In genomic region chr7:37065779-37066271, GRCh38 we compare ENCODE assay signal across 11 cellular contexts.
A peak's percentile ranks its signal among the peaks of the same experiment; 100 is the strongest.
DNase-seq lines count a peak whose midpoint lies in the region; ATAC-seq and TF ChIP-seq lines count a peak whose summit lies in the region.
"Had no signal": no experiment of that assay in that cellular context is flagged by ENCODE, and none has a peak within 500 bp of the region (broad histone marks: within the 10 kb centered on the region; RNA-seq: fewer than 3 reads in every experiment).

No MANE protein-coding gene starts in this region.

- no peak for DNase-seq in activated T-cell treated with anti-CD3 and anti-CD28 coated beads, Interleukin-2, amount 50 U/mL, for 4 hours
- no peak for DNase-seq in natural killer cell
- DNase-seq in head of caudate nucleus, result no peak
- DNase-seq in NCI-H1436 treated with DMSO at 0.1 percent for 48 hours (lab: John Stamatoyannopoulos, UW), result no peak
- DNase-seq: central memory CD4-positive, alpha-beta T cell; midbrain had no signal

- H3K27ac Mint-ChIP-seq in natural killer cell, result peak overlapping the region in 1 of 2 donors; percentile 13

- intact Hi-C loops in natural killer cell (cut with micrococcal nuclease), result no loop called here
- intact Hi-C loops in head of caudate nucleus (cut with DNase I), result no loop called here

- TF ChIP-seq CTCF in natural killer cell (IDR thresholded peaks at IDR 0.05), result no peak

- ATAC-seq in GM18502 (IDR thresholded peaks at IDR 0.05; ENCODE audit: poor library complexity, unreplicated experiment) (peak; percentile 79), HG02678 (IDR thresholded peaks at IDR 0.05; ENCODE audit: unreplicated experiment) (peak; percentile 45), natural killer cell (peak in 2 of 3 donors; percentile 28 to 36), HG03175 (IDR thresholded peaks at IDR 0.05; ENCODE audit: unreplicated experiment) (no peak), HG03457 (IDR thresholded peaks at IDR 0.05; ENCODE audit: unreplicated experiment) (no peak)
- ATAC-seq in activated T-cell treated with anti-CD3 and anti-CD28 coated beads, Interleukin-2, amount 50 U/mL, for 4 hours, result peak; percentile 88 to 92
- ATAC-seq: Panc1 had no signal

- peaks cover 4% of the 10 kb centered on the region for H3K9me3 Mint-ChIP-seq in activated T-cell treated with anti-CD3 and anti-CD28 coated beads, Interleukin-2, amount 50 U/mL, for 4 hours
- peaks cover 0 to 3% of the 10 kb centered on the region in 2 donors for H3K9me3 Mint-ChIP-seq in natural killer cell

- H3K36me3 Mint-ChIP-seq in activated T-cell treated with anti-CD3 and anti-CD28 coated beads, Interleukin-2, amount 50 U/mL, for 4 hours (ENCODE audit: insufficient read depth), result peaks cover 42% of the 10 kb centered on the region
- H3K36me3 Mint-ChIP-seq in natural killer cell, result no peaks in the 10 kb centered on the region

- H3K4me1 Mint-ChIP-seq in activated T-cell treated with anti-CD3 and anti-CD28 coated beads, Interleukin-2, amount 50 U/mL, for 4 hours (ENCODE audit: low read depth), result peaks cover 49% of the 10 kb centered on the region
- peaks cover 51% of the 10 kb centered on the region in 2 donors for H3K4me1 Mint-ChIP-seq in natural killer cell

- H3K4me3 Mint-ChIP-seq in activated T-cell treated with anti-CD3 and anti-CD28 coated beads, Interleukin-2, amount 50 U/mL, for 4 hours, result no peak overlapping the region
- H3K4me3 Mint-ChIP-seq in natural killer cell, result no peak overlapping the region

- no peaks in the 10 kb centered on the region for H3K27me3 Mint-ChIP-seq in activated T-cell treated with anti-CD3 and anti-CD28 coated beads, Interleukin-2, amount 50 U/mL, for 4 hours (ENCODE audit: low read depth)
- H3K27me3 Mint-ChIP-seq in natural killer cell (ENCODE audit: low read depth in 2 of 2), result no peaks in the 10 kb centered on the region

Comparison
In these comparisons a context has a peak if more than half of its experiments do, and no peak if none do; other contexts are left out.
1. ATAC-seq: peak in GM18502 (single experiment), HG02678 (single experiment), activated T-cell treated with anti-CD3 and anti-CD28 coated beads, Interleukin-2, amount 50 U/mL, for 4 hours (2 of 2) and natural killer cell (2 of 3); none in HG03175 (single experiment) and HG03457 (single experiment).